Comparison of ENCODE assay signal across 12 cellular contexts in genomic region chr6:118745156-118745555, GRCh38.
DNase-seq lines count a peak whose midpoint lies in the region; ATAC-seq and TF ChIP-seq lines count a peak whose summit lies in the region.
"Had no signal": no experiment of that assay in that cellular context is flagged by ENCODE, and none has a peak within 500 bp of the region (broad histone marks: within the 10 kb centered on the region; RNA-seq: fewer than 3 reads in every experiment).

No MANE protein-coding gene starts in this region.

- TF ChIP-seq CTCF in fibroblast of lung (conservative IDR thresholded peaks at IDR 0.05 in 1 of 2, IDR thresholded peaks at IDR 0.05 in 1 of 2; ENCODE audit: low read depth in 1 of 2, low read length in 2 of 2) (no peak), osteoblast (IDR thresholded peaks at IDR 0.05; ENCODE audit: extremely low read depth, low read depth, low read length) (no peak)

- H3K4me3 ChIP-seq in fibroblast of lung (replicated peaks in 1 of 4; ENCODE audit: control extremely low read depth in 1 of 4, insufficient read depth in 1 of 4, low read depth in 3 of 4, low read length in 4 of 4) (no peak overlapping the region), osteoblast (ENCODE audit: insufficient read depth, low read length) (no peak overlapping the region)
- H3K4me3 ChIP-seq in CD4-positive, alpha-beta memory T cell (ENCODE audit: low read length in 2 of 2): no peak overlapping the region

- H3K4me3 Mint-ChIP-seq in activated CD4-positive, alpha-beta T cell treated with anti-CD3 and anti-CD28 coated beads, Interleukin-2, amount 10 ng/mL, durations not matched to agents 7 days and 5 days: no peak overlapping the region
- no peak overlapping the region for H3K4me3 Mint-ChIP-seq in CD4-positive, alpha-beta memory T cell
- H3K4me3 Mint-ChIP-seq: HFFc6 had no signal

- H3K9me3 ChIP-seq in fibroblast of lung (ENCODE audit: control insufficient read depth, insufficient read depth, low read depth, low read length) (no peaks in the 10 kb centered on the region), osteoblast (ENCODE audit: low read depth, low read length) (no peaks in the 10 kb centered on the region)
- no peaks in the 10 kb centered on the region for H3K9me3 ChIP-seq in CD4-positive, alpha-beta memory T cell (ENCODE audit: control insufficient read depth in 1 of 2, low read length in 2 of 2)

- H3K4me1 Mint-ChIP-seq in activated CD4-positive, alpha-beta T cell treated with anti-CD3 and anti-CD28 coated beads, Interleukin-2, amount 10 ng/mL, durations not matched to agents 7 days and 5 days: peaks cover 13% of the 10 kb centered on the region
- H3K4me1 Mint-ChIP-seq in CD4-positive, alpha-beta memory T cell: peaks cover 14 to 24% (median 18%) of the 10 kb centered on the region in 4 donors

- no peak for ATAC-seq in left cardiac atrium
- no peak for ATAC-seq in HG02763 (IDR thresholded peaks at IDR 0.05; ENCODE audit: unreplicated experiment)

- no peaks in the 10 kb centered on the region for H3K27me3 Mint-ChIP-seq in activated CD4-positive, alpha-beta T cell treated with anti-CD3 and anti-CD28 coated beads, Interleukin-2, amount 10 ng/mL, durations not matched to agents 7 days and 5 days
- H3K27me3 Mint-ChIP-seq in CD4-positive, alpha-beta memory T cell: no peaks in the 10 kb centered on the region

- H3K27ac ChIP-seq in fibroblast of lung (ENCODE audit: insufficient read depth, low read length): peak overlapping the region; percentile 28
- H3K27ac ChIP-seq in osteoblast (ENCODE audit: low read depth, low read length): peak overlapping the region; percentile 57
- H3K27ac ChIP-seq in CD4-positive, alpha-beta memory T cell (ENCODE audit: low read depth, low read length): no peak overlapping the region
- H3K27ac ChIP-seq: 22Rv1 had no signal

- no peak overlapping the region for H2AFZ ChIP-seq in fibroblast of lung (ENCODE audit: low read length)
- H2AFZ ChIP-seq in osteoblast (ENCODE audit: low read length): no peak overlapping the region

- H3K36me3 ChIP-seq in fibroblast of lung (ENCODE audit: control insufficient read depth, insufficient read depth, low read length): no peaks in the 10 kb centered on the region
- no peaks in the 10 kb centered on the region for H3K36me3 ChIP-seq in osteoblast (ENCODE audit: insufficient read depth, low read length)
- H3K36me3 ChIP-seq in CD4-positive, alpha-beta memory T cell (ENCODE audit: insufficient read depth, low read length): no peaks in the 10 kb centered on the region

- POLR2A ChIA-PET in activated CD4-positive, alpha-beta T cell treated with anti-CD3 and anti-CD28 coated beads, Interleukin-2, amount 10 ng/mL, durations not matched to agents 7 days and 5 days (lab: Charles Lee): no interaction called here
- POLR2A ChIA-PET in CD4-positive, alpha-beta memory T cell (lab: Charles Lee; ENCODE audit: partially characterized antibody): no interaction called here

- no peaks in the 10 kb centered on the region for H3K36me3 Mint-ChIP-seq in activated CD4-positive, alpha-beta T cell treated with anti-CD3 and anti-CD28 coated beads, Interleukin-2, amount 10 ng/mL, durations not matched to agents 7 days and 5 days (ENCODE audit: low read depth)
- H3K36me3 Mint-ChIP-seq in CD4-positive, alpha-beta memory T cell: no peaks in the 10 kb centered on the region

- CTCF ChIA-PET in activated CD4-positive, alpha-beta T cell treated with anti-CD3 and anti-CD28 coated beads, Interleukin-2, amount 10 ng/mL, durations not matched to agents 7 days and 5 days (lab: Charles Lee): interaction anchor here (0.8 to 1.4 kb wide), 4 partner anchors 8 to 551 kb away, joined by 3 to 4 read pairs (median 4); no protein-coding TSS in a partner anchor
- CTCF ChIA-PET in CD4-positive, alpha-beta memory T cell (lab: Charles Lee; ENCODE audit: partially characterized antibody): interaction anchor here (1.3 kb wide), 1 partner anchor 56 kb away, joined by 3 read pairs; no protein-coding TSS in a partner anchor

- no peaks in the 10 kb centered on the region for H4K20me1 ChIP-seq in fibroblast of lung (ENCODE audit: control insufficient read depth, extremely low read depth, insufficient read depth, low read length)
- H4K20me1 ChIP-seq in osteoblast (ENCODE audit: insufficient read depth, low read length): no peaks in the 10 kb centered on the region

- intact Hi-C loops in left cardiac atrium (cut with DNase I): no loop called here
- intact Hi-C loops in CD4-positive, alpha-beta memory T cell (cut with micrococcal nuclease): no loop called here

- no peaks in the 10 kb centered on the region for H3K79me2 ChIP-seq in fibroblast of lung (ENCODE audit: control insufficient read depth, insufficient read depth, low read length)
- no peaks in the 10 kb centered on the region for H3K79me2 ChIP-seq in osteoblast (ENCODE audit: insufficient read depth, low read length)

- H3K27ac Mint-ChIP-seq in activated CD4-positive, alpha-beta T cell treated with anti-CD3 and anti-CD28 coated beads, Interleukin-2, amount 10 ng/mL, durations not matched to agents 7 days and 5 days: peak overlapping the region; percentile 37
- no peak overlapping the region for H3K27ac Mint-ChIP-seq in CD4-positive, alpha-beta memory T cell
- H3K27ac Mint-ChIP-seq: HFFc6 had no signal

- no peak overlapping the region for H3K9ac ChIP-seq in fibroblast of lung (ENCODE audit: insufficient read depth, low read length)

- no peaks in the 10 kb centered on the region for H3K27me3 ChIP-seq in fibroblast of lung (ENCODE audit: control insufficient read depth, insufficient read depth, low read length)
- H3K27me3 ChIP-seq in osteoblast (ENCODE audit: insufficient read depth, low read length): no peaks in the 10 kb centered on the region
- no peaks in the 10 kb centered on the region for H3K27me3 ChIP-seq in CD4-positive, alpha-beta memory T cell (ENCODE audit: insufficient read depth, low read length)

- H3K4me2 ChIP-seq in fibroblast of lung (ENCODE audit: extremely low read depth, insufficient read depth, low read length) (peak overlapping the region; percentile 13), osteoblast (ENCODE audit: insufficient read depth, low read length) (peak overlapping the region; percentile 21)

- no peaks in the 10 kb centered on the region for H3K9me3 Mint-ChIP-seq in activated CD4-positive, alpha-beta T cell treated with anti-CD3 and anti-CD28 coated beads, Interleukin-2, amount 10 ng/mL, durations not matched to agents 7 days and 5 days
- H3K9me3 Mint-ChIP-seq in CD4-positive, alpha-beta memory T cell: no peaks in the 10 kb centered on the region
- H3K9me3 Mint-ChIP-seq: HFFc6 had no signal

- no peak for DNase-seq in activated CD4-positive, alpha-beta T cell treated with anti-CD3 and anti-CD28 coated beads, Interleukin-2, amount 10 ng/mL, durations not matched to agents 7 days and 5 days
- DNase-seq in activated CD4-positive, alpha-beta T cell treated with anti-CD3 and anti-CD28 coated beads for 1 hour: no peak
- DNase-seq in fibroblast of lung (ENCODE audit: low read depth in 2 of 2) (no peak), osteoblast (ENCODE audit: insufficient read length, low spot score, missing footprints) (no peak), left cardiac atrium (no peak), NCI-H146 treated with DMSO at 0.1 percent for 48 hours (lab: John Stamatoyannopoulos, UW; ENCODE audit: unreplicated experiment) (no peak)
- DNase-seq in CD4-positive, alpha-beta memory T cell: no peak
- DNase-seq: DMS53, GF-D8, HFFc6 had no signal

- H3K4me1 ChIP-seq in fibroblast of lung (ENCODE audit: control insufficient read depth, extremely low read depth, insufficient read depth, low read length) (peaks cover 12% of the 10 kb centered on the region), osteoblast (ENCODE audit: insufficient read depth, low read length) (peaks cover 32% of the 10 kb centered on the region)
- H3K4me1 ChIP-seq in CD4-positive, alpha-beta memory T cell (ENCODE audit: insufficient read depth, low read length): peaks cover 10% of the 10 kb centered on the region
